In the genomic region with DNA sequence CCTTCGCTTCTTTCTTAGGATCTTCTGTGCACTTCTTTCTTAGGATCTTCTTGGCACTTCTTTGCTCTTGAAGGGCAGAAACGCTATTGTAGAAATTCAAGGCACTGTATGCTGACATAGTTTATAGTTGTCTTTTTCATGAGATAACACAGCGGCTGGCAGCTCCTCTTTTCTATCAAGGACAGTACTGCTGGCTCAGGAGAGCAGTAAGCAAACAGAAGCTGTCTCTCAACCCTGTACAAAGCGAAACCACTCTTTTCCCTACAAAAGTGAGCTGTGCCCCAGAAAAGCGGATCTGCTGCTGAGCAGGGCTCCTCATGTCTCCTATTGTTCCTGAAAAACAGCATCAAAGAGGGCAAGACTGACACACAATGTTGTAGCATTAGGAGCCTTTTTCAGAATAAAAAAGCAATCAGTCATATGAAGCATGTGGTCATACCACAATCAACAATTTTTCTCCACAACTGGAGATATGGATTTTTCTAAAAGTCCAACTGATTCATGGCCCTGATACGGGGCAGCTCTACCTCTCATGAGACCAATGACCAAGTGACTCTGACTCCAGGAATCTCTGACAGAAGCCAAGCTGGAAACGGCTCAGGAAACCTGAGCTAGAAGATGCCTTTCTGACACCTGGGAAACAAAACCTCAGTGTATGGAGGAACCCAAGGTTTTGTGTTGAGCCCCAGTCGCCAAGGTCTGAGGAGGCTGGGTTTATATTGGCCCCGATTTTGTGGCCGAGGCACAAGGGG, we compare ENCODE assay signal across 14 cellular contexts.
"Had no signal": no experiment of that assay in that cellular context is flagged by ENCODE, and none has a peak within 500 bp of the region (broad histone marks: within the 10 kb centered on the region; RNA-seq: fewer than 3 reads in every experiment).

No MANE protein-coding gene starts in this region.

- H3K9me3 Mint-ChIP-seq: dendritic cell treated with granulocyte-macrophage colony-stimulating factor and Interleukin-4, amounts not matched to agents 40 ng/mL and 50 ng/mL, for 4 days; endodermal cell; stimulated activated effector memory CD8-positive, alpha-beta T cell treated with anti-CD3 and anti-CD28 coated beads, Interleukin-12 subunit alpha, Interleukin-12 subunit beta, amount 100 ng/mL, for 72 hours had no signal

- H3K36me3 Mint-ChIP-seq: stimulated activated effector memory CD8-positive, alpha-beta T cell treated with anti-CD3 and anti-CD28 coated beads, Interleukin-12 subunit alpha, Interleukin-12 subunit beta, amount 100 ng/mL, for 72 hours had no signal

- H3K27ac Mint-ChIP-seq: activated naive CD4-positive, alpha-beta T cell treated with anti-CD3 and anti-CD28 coated beads, Interleukin-2, amount 50 U/mL, for 24 hours; dendritic cell treated with granulocyte-macrophage colony-stimulating factor and Interleukin-4, amounts not matched to agents 40 ng/mL and 50 ng/mL, for 4 days; endodermal cell; stimulated activated effector memory CD8-positive, alpha-beta T cell treated with anti-CD3 and anti-CD28 coated beads, Interleukin-12 subunit alpha, Interleukin-12 subunit beta, amount 100 ng/mL, for 72 hours; T-helper 17 cell had no signal

- H3K4me1 ChIP-seq: left lung, tibial nerve had no signal

- H3K4me1 Mint-ChIP-seq: stimulated activated effector memory CD8-positive, alpha-beta T cell treated with anti-CD3 and anti-CD28 coated beads, Interleukin-12 subunit alpha, Interleukin-12 subunit beta, amount 100 ng/mL, for 72 hours had no signal

- ATAC-seq: left lung; stimulated activated effector memory CD8-positive, alpha-beta T cell treated with anti-CD3 and anti-CD28 coated beads, Interleukin-12 subunit alpha, Interleukin-12 subunit beta, amount 100 ng/mL, for 72 hours; T-helper 17 cell had no signal

- H3K9me3 ChIP-seq: left lung, tibial nerve had no signal

- FAIRE-seq: TTC549 had no signal

- H3K36me3 ChIP-seq: left lung, tibial nerve had no signal

- H3K27me3 ChIP-seq: left lung, tibial nerve had no signal

- H3K4me3 Mint-ChIP-seq: activated naive CD4-positive, alpha-beta T cell treated with anti-CD3 and anti-CD28 coated beads, Interleukin-2, amount 50 U/mL, for 24 hours; dendritic cell treated with granulocyte-macrophage colony-stimulating factor and Interleukin-4, amounts not matched to agents 40 ng/mL and 50 ng/mL, for 4 days; endodermal cell; stimulated activated effector memory CD8-positive, alpha-beta T cell treated with anti-CD3 and anti-CD28 coated beads, Interleukin-12 subunit alpha, Interleukin-12 subunit beta, amount 100 ng/mL, for 72 hours; T-helper 17 cell had no signal

- H3K4me3 ChIP-seq: left lung, tibial nerve had no signal

- DNase-seq: activated CD4-positive, alpha-beta T cell treated with anti-CD3 and anti-CD28 coated beads, Interleukin-2, amount 50 U/mL, for 1 hour; amygdala; cerebellar nuclear complex; endodermal cell; head of caudate nucleus; islet precursor cell; left lung; right cardiac atrium; T-helper 17 cell had no signal

- H3K27ac ChIP-seq: left lung, tibial nerve had no signal

- H3K27me3 Mint-ChIP-seq: activated naive CD4-positive, alpha-beta T cell treated with anti-CD3 and anti-CD28 coated beads, Interleukin-2, amount 50 U/mL, for 24 hours; dendritic cell treated with granulocyte-macrophage colony-stimulating factor and Interleukin-4, amounts not matched to agents 40 ng/mL and 50 ng/mL, for 4 days had no signal
